ENCODE assay signal across 32 cellular contexts in the genomic region with DNA sequence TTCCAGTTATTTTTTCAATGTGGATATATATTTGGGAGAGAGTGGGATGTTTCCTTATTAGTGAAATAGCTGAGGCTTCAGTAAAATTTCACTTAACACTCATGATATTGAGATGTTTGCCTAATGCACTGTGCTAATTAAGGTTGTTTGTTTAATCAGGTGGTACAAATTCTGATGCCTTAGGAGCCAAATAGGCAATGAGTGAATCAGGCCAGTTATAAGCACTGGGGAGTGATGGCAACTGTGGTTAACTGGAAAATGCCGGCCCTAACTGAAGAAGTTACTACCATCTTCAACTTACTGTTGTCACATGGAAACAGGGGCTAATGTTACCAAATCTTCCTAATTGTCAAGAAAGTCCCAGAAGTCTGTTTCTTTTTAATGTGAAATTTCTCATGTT. TPM values are rescaled to one million over a fixed set of nuclear protein-coding genes. Genes with fewer than 3 reads are reported as not detected.
A peak's percentile ranks its signal among the peaks of the same experiment; 100 is the strongest.
DNase-seq lines count a peak whose midpoint lies in the region; ATAC-seq and TF ChIP-seq lines count a peak whose summit lies in the region.
"Had no signal": no experiment of that assay in that cellular context is flagged by ENCODE, and none has a peak within 500 bp of the region (broad histone marks: within the 10 kb centered on the region; RNA-seq: fewer than 3 reads in every experiment).

No MANE protein-coding gene starts in this region.

- TF ChIP-seq CTCF in chondrocyte (IDR thresholded peaks at IDR 0.05) (no peak), osteoblast (IDR thresholded peaks at IDR 0.05; ENCODE audit: extremely low read depth, low read depth, low read length) (no peak)

- peaks cover 10% of the 10 kb centered on the region for H3K36me3 Mint-ChIP-seq in chondrocyte (ENCODE audit: low read depth)
- H3K36me3 Mint-ChIP-seq in CD8-positive, alpha-beta memory T cell: peaks cover 0 to 4% (median 0%) of the 10 kb centered on the region in 3 donors
- H3K36me3 Mint-ChIP-seq: activated CD4-positive, alpha-beta memory T cell treated with anti-CD3 and anti-CD28 coated beads for 36 hours; activated naive CD4-positive, alpha-beta T cell treated with anti-CD3 and anti-CD28 coated beads, Interleukin-2, amount 50 U/mL, for 72 hours had no signal

- H3K4me3 ChIP-seq in right cardiac atrium (ENCODE audit: low read length) (no peak overlapping the region), osteoblast (ENCODE audit: insufficient read depth, low read length) (no peak overlapping the region)
- no peak overlapping the region for H3K4me3 ChIP-seq in CD8-positive, alpha-beta memory T cell (ENCODE audit: low read length)
- H3K4me3 ChIP-seq: A549, BLaER1, heart right ventricle, PC-9 had no signal

- ATAC-seq in left ventricle myocardium superior: peak; percentile 26
- ATAC-seq in right cardiac atrium: no peak
- no peak for ATAC-seq in HG03196 (IDR thresholded peaks at IDR 0.05; ENCODE audit: unreplicated experiment)
- ATAC-seq: activated naive CD4-positive, alpha-beta T cell treated with anti-CD3 and anti-CD28 coated beads, Interleukin-2, amount 50 U/mL, for 72 hours; left colon; sciatic nerve had no signal

- intact Hi-C loops in left ventricle myocardium superior (cut with micrococcal nuclease) (no loop called here), right cardiac atrium (cut with DNase I) (no loop called here)

- no peak overlapping the region for H3K4me3 Mint-ChIP-seq in chondrocyte (ENCODE audit: unreplicated experiment)
- H3K4me3 Mint-ChIP-seq in CD8-positive, alpha-beta memory T cell: no peak overlapping the region
- H3K4me3 Mint-ChIP-seq: activated CD4-positive, alpha-beta memory T cell treated with anti-CD3 and anti-CD28 coated beads for 36 hours; nephron; stimulated activated naive CD8-positive, alpha-beta T cell treated with anti-CD3 and anti-CD28 coated beads, Interleukin-15, Interleukin-2, amounts not matched to agents 100 ng/mL and 50 ng/mL, for 24 hours had no signal

- H3K27ac Mint-ChIP-seq in chondrocyte (ENCODE audit: unreplicated experiment): peak overlapping the region; percentile 85
- H3K27ac Mint-ChIP-seq in CD8-positive, alpha-beta memory T cell: peak overlapping the region in 2 of 8 donors; percentile 50 to 51
- H3K27ac Mint-ChIP-seq: activated CD4-positive, alpha-beta memory T cell treated with anti-CD3 and anti-CD28 coated beads for 36 hours; activated naive CD4-positive, alpha-beta T cell treated with anti-CD3 and anti-CD28 coated beads, Interleukin-2, amount 50 U/mL, for 72 hours; activated T-helper 2 cell treated with anti-CD3 and anti-CD28 coated beads, Interferon-gamma antibody, Interleukin-2, Interleukin-4, amounts not matched to agents 10 μg/mL and 5 μg/mL and 100 μg/mL, durations not matched to agents 14 hours and 24 hours and 36 hours; nephron; stimulated activated naive CD8-positive, alpha-beta T cell treated with anti-CD3 and anti-CD28 coated beads, Interleukin-15, Interleukin-2, amounts not matched to agents 100 ng/mL and 50 ng/mL, for 24 hours had no signal

- no peaks in the 10 kb centered on the region for H3K9me3 ChIP-seq in right cardiac atrium (ENCODE audit: control insufficient read depth, low read length)
- no peaks in the 10 kb centered on the region for H3K9me3 ChIP-seq in osteoblast (ENCODE audit: low read depth, low read length)
- no peaks in the 10 kb centered on the region for H3K9me3 ChIP-seq in CD8-positive, alpha-beta memory T cell (ENCODE audit: low read length)
- H3K9me3 ChIP-seq: A549, BLaER1, Caco-2, heart right ventricle had no signal

- WGBS in right cardiac atrium: 80% methylated on average over 1 of the region's 1 CpG

- POLR2A ChIA-PET in CD8-positive, alpha-beta memory T cell (lab: Charles Lee): no interaction called here

- H3K79me2 ChIP-seq in osteoblast (ENCODE audit: insufficient read depth, low read length): peaks cover 90% of the 10 kb centered on the region

- no peak overlapping the region for H3K4me2 ChIP-seq in osteoblast (ENCODE audit: insufficient read depth, low read length)
- H3K4me2 ChIP-seq: BLaER1, PC-9 had no signal

- H3K4me1 Mint-ChIP-seq in chondrocyte (ENCODE audit: low read depth): peaks cover 74% of the 10 kb centered on the region
- H3K4me1 Mint-ChIP-seq in CD8-positive, alpha-beta memory T cell: peaks cover 32 to 48% (median 36%) of the 10 kb centered on the region in 3 donors

- no peak overlapping the region for H3K27ac ChIP-seq in right cardiac atrium (ENCODE audit: low read length)
- H3K27ac ChIP-seq in osteoblast (ENCODE audit: low read depth, low read length): peak overlapping the region; percentile 14
- no peak overlapping the region for H3K27ac ChIP-seq in CD8-positive, alpha-beta memory T cell (ENCODE audit: low read depth, low read length)
- H3K27ac ChIP-seq: BLaER1, parathyroid adenoma, PC-9 had no signal

- H2AFZ ChIP-seq in osteoblast (ENCODE audit: low read length): no peak overlapping the region
- H2AFZ ChIP-seq: parathyroid adenoma, PC-9 had no signal

- H3K4me1 ChIP-seq in right cardiac atrium (ENCODE audit: control insufficient read depth, insufficient read depth, low read length) (peaks cover 11% of the 10 kb centered on the region), osteoblast (ENCODE audit: insufficient read depth, low read length) (peaks cover 45% of the 10 kb centered on the region)
- peaks cover 22% of the 10 kb centered on the region for H3K4me1 ChIP-seq in CD8-positive, alpha-beta memory T cell (ENCODE audit: insufficient read depth, low read length)
- H3K4me1 ChIP-seq: parathyroid adenoma had no signal

- H4K20me1 ChIP-seq in osteoblast (ENCODE audit: insufficient read depth, low read length): peaks cover 82% of the 10 kb centered on the region

- H3K27me3 ChIP-seq in right cardiac atrium (ENCODE audit: control insufficient read depth, insufficient read depth) (no peaks in the 10 kb centered on the region), osteoblast (ENCODE audit: insufficient read depth, low read length) (no peaks in the 10 kb centered on the region)
- H3K27me3 ChIP-seq in CD8-positive, alpha-beta memory T cell (ENCODE audit: insufficient read depth, low read length, poor library complexity, severe bottlenecking): no peaks in the 10 kb centered on the region
- H3K27me3 ChIP-seq: BLaER1, heart right ventricle had no signal

- no peaks in the 10 kb centered on the region for H3K9me3 Mint-ChIP-seq in chondrocyte (ENCODE audit: low read depth)
- no peaks in the 10 kb centered on the region for H3K9me3 Mint-ChIP-seq in CD8-positive, alpha-beta memory T cell
- H3K9me3 Mint-ChIP-seq: activated CD4-positive, alpha-beta memory T cell treated with anti-CD3 and anti-CD28 coated beads for 36 hours; activated naive CD4-positive, alpha-beta T cell treated with anti-CD3 and anti-CD28 coated beads, Interleukin-2, amount 50 U/mL, for 72 hours; activated T-helper 2 cell treated with anti-CD3 and anti-CD28 coated beads, Interferon-gamma antibody, Interleukin-2, Interleukin-4, amounts not matched to agents 10 μg/mL and 5 μg/mL and 100 μg/mL, durations not matched to agents 14 hours and 24 hours and 36 hours; nephron; stimulated activated naive CD8-positive, alpha-beta T cell treated with anti-CD3 and anti-CD28 coated beads, Interleukin-15, Interleukin-2, amounts not matched to agents 100 ng/mL and 50 ng/mL, for 24 hours had no signal

- H3K27me3 Mint-ChIP-seq in chondrocyte (ENCODE audit: low read depth): no peaks in the 10 kb centered on the region
- H3K27me3 Mint-ChIP-seq in CD8-positive, alpha-beta memory T cell: no peaks in the 10 kb centered on the region
- H3K27me3 Mint-ChIP-seq: activated CD4-positive, alpha-beta memory T cell treated with anti-CD3 and anti-CD28 coated beads for 36 hours; stimulated activated naive CD8-positive, alpha-beta T cell treated with anti-CD3 and anti-CD28 coated beads, Interleukin-15, Interleukin-2, amounts not matched to agents 100 ng/mL and 50 ng/mL, for 24 hours had no signal

- CTCF ChIA-PET in CD8-positive, alpha-beta memory T cell (lab: Charles Lee): interaction anchor here (1.6 kb wide), 1 partner anchor 141 kb away, joined by 3 read pairs; no protein-coding TSS in a partner anchor

- no peak for DNase-seq in left ventricle myocardium superior
- no peak for DNase-seq in right cardiac atrium
- no peak for DNase-seq in chondrocyte (ENCODE audit: low spot score)
- DNase-seq in osteoblast (ENCODE audit: insufficient read length, low spot score, missing footprints): no peak
- no peak for DNase-seq in effector CD4-positive, alpha-beta T cell
- DNase-seq in NCI-H510A treated with DMSO at 0.1 percent for 48 hours (lab: John Stamatoyannopoulos, UW): no peak
- DNase-seq in CD8-positive, alpha-beta memory T cell: no peak
- DNase-seq: activated CD4-positive, alpha-beta memory T cell treated with anti-CD3 and anti-CD28 coated beads for 36 hours; aorta; Caco-2; caudate nucleus; DMS79 treated with DMSO at 0.1 percent for 48 hours; GOT3; heart right ventricle; left colon; midbrain; NCI-H1417 treated with DMSO at 0.1 percent for 48 hours; NCI-H2107; NCI-H446 treated with DMSO at 0.1 percent for 48 hours; PC-9; SHP77 treated with DMSO at 0.1 percent for 48 hours; SW 1271; trophoblast cell had no signal

- peaks cover 3% of the 10 kb centered on the region for H3K36me3 ChIP-seq in osteoblast (ENCODE audit: insufficient read depth, low read length)
- no peaks in the 10 kb centered on the region for H3K36me3 ChIP-seq in CD8-positive, alpha-beta memory T cell (ENCODE audit: insufficient read depth, low read length)

RNA-seq across cellular contexts. Expression of a gene that starts 32.0 kb away (rescaled TPM):
- total RNA-seq in left ventricle myocardium superior: 238 TPM
- total RNA-seq in right cardiac atrium: 100 to 1,000 TPM; 203 to 246 (median 224) TPM
- polyA plus RNA-seq in right cardiac atrium: 74.6 TPM
- 429 to 498 TPM (median 485 TPM) in 3 replicates for total RNA-seq in chondrocyte
- 169 and 201 TPM in 2 replicates for total RNA-seq in osteoblast
- 10 to 100 TPM; 30.6 to 31.2 TPM for total RNA-seq in CD8-positive, alpha-beta memory T cell
- 43.7 TPM for polyA plus RNA-seq in CD8-positive, alpha-beta memory T cell
